1 cellular context compared by ENCODE assay signal in the genomic region with DNA sequence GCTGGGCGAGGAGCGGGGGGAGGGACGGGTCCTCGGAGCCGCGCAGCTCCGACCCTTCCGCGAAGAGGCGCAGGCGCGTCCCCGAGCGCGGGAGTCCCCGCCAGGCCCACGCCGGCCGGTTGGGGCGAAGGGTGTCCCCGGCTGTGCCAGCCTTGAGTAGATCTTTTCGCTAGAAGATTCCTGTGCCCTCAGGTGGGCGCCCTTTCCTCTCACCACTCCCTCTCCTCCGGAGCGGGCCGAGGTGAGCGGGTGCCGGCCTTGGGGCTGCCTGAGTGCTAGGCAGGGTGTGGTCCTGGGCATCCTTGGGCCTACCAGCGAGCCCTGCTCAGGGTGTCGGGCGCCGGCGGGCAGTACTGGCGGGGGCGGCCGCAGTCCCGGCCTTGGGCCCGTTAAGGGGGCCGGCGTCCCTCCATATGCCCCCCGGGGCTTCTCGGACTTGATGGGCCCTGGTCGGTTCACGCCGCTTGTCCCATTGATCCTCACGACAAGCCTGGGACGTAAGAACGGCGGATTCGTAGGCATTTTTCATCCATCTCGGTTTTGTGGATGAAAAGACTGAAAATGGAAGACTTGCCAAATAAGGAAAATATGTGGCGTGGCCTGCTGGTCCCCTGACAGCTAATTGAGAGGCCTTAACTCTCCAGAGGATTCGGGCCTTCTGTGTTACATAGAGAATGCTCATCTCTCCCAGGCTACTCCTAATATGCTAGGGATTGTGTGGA.
TF ChIP-seq lines count a peak whose summit lies in the region.

No MANE protein-coding gene starts in this region.

TF ChIP-seq in HepG2, 621 proteins besides CTCF, POLR2A, EP300 and RAD21 (continued from another document and continues in another):
- TF ChIP-seq, protein P1, sequence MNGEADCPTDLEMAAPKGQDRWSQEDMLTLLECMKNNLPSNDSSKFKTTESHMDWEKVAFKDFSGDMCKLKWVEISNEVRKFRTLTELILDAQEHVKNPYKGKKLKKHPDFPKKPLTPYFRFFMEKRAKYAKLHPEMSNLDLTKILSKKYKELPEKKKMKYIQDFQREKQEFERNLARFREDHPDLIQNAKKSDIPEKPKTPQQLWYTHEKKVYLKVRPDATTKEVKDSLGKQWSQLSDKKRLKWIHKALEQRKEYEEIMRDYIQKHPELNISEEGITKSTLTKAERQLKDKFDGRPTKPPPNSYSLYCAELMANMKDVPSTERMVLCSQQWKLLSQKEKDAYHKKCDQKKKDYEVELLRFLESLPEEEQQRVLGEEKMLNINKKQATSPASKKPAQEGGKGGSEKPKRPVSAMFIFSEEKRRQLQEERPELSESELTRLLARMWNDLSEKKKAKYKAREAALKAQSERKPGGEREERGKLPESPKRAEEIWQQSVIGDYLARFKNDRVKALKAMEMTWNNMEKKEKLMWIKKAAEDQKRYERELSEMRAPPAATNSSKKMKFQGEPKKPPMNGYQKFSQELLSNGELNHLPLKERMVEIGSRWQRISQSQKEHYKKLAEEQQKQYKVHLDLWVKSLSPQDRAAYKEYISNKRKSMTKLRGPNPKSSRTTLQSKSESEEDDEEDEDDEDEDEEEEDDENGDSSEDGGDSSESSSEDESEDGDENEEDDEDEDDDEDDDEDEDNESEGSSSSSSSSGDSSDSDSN (CRISPR knock-in tag; IDR thresholded peaks at IDR 0.05): peak; percentile 67
- TF ChIP-seq MXI1 (IDR thresholded peaks at IDR 0.05; ENCODE audit: borderline replicate concordance, low read depth, low read length) (no peak), MLLT10 (CRISPR knock-in tag; IDR thresholded peaks at IDR 0.05) (no peak), NRL (CRISPR knock-in tag; IDR thresholded peaks at IDR 0.05; ENCODE audit: borderline replicate concordance) (no peak), RNF2 (conservative IDR thresholded peaks at IDR 0.05; ENCODE audit: low read depth) (0 out of 2 replicates have a peak, but pooled peaks have one; percentile 1), ZNF121 (CRISPR knock-in tag; IDR thresholded peaks at IDR 0.05) (peak; percentile 23; the same call in 1 of the 2 replicates), ISL2 (CRISPR knock-in tag; IDR thresholded peaks at IDR 0.05) (peak; percentile 42; the same call in 1 of the 2 replicates), HOXA7 (CRISPR knock-in tag; IDR thresholded peaks at IDR 0.05) (no peak), SCMH1 (CRISPR knock-in tag; IDR thresholded peaks at IDR 0.05; ENCODE audit: borderline replicate concordance) (no peak), HOXA3 (CRISPR knock-in tag; IDR thresholded peaks at IDR 0.05) (no peak; the same call in 1 of the 2 replicates), ZNF3 (CRISPR knock-in tag; IDR thresholded peaks at IDR 0.05) (no peak), ZNF75D (CRISPR knock-in tag; IDR thresholded peaks at IDR 0.05; ENCODE audit: borderline replicate concordance) (no peak), FLYWCH1 (CRISPR knock-in tag; IDR thresholded peaks at IDR 0.05) (no peak), ZBTB20 (CRISPR knock-in tag; IDR thresholded peaks at IDR 0.05; ENCODE audit: borderline replicate concordance, low read depth) (no peak), ZNF567 (CRISPR knock-in tag; IDR thresholded peaks at IDR 0.05; ENCODE audit: borderline replicate concordance) (no peak), DPF2 (CRISPR knock-in tag; IDR thresholded peaks at IDR 0.05; ENCODE audit: borderline replicate concordance, low read depth) (no peak), ZSCAN21 (CRISPR knock-in tag; IDR thresholded peaks at IDR 0.05; ENCODE audit: borderline replicate concordance) (no peak), PAF1 (CRISPR knock-in tag; IDR thresholded peaks at IDR 0.05) (no peak), CHD4 (IDR thresholded peaks at IDR 0.05; ENCODE audit: borderline replicate concordance, low read length) (no peak), MAFF (IDR thresholded peaks at IDR 0.05; ENCODE audit: low read depth, low read length) (no peak), GATAD1 (CRISPR knock-in tag; IDR thresholded peaks at IDR 0.05) (0 out of 2 replicates have a peak, but pooled peaks have one; percentile 20)
- TF ChIP-seq, protein P2, sequence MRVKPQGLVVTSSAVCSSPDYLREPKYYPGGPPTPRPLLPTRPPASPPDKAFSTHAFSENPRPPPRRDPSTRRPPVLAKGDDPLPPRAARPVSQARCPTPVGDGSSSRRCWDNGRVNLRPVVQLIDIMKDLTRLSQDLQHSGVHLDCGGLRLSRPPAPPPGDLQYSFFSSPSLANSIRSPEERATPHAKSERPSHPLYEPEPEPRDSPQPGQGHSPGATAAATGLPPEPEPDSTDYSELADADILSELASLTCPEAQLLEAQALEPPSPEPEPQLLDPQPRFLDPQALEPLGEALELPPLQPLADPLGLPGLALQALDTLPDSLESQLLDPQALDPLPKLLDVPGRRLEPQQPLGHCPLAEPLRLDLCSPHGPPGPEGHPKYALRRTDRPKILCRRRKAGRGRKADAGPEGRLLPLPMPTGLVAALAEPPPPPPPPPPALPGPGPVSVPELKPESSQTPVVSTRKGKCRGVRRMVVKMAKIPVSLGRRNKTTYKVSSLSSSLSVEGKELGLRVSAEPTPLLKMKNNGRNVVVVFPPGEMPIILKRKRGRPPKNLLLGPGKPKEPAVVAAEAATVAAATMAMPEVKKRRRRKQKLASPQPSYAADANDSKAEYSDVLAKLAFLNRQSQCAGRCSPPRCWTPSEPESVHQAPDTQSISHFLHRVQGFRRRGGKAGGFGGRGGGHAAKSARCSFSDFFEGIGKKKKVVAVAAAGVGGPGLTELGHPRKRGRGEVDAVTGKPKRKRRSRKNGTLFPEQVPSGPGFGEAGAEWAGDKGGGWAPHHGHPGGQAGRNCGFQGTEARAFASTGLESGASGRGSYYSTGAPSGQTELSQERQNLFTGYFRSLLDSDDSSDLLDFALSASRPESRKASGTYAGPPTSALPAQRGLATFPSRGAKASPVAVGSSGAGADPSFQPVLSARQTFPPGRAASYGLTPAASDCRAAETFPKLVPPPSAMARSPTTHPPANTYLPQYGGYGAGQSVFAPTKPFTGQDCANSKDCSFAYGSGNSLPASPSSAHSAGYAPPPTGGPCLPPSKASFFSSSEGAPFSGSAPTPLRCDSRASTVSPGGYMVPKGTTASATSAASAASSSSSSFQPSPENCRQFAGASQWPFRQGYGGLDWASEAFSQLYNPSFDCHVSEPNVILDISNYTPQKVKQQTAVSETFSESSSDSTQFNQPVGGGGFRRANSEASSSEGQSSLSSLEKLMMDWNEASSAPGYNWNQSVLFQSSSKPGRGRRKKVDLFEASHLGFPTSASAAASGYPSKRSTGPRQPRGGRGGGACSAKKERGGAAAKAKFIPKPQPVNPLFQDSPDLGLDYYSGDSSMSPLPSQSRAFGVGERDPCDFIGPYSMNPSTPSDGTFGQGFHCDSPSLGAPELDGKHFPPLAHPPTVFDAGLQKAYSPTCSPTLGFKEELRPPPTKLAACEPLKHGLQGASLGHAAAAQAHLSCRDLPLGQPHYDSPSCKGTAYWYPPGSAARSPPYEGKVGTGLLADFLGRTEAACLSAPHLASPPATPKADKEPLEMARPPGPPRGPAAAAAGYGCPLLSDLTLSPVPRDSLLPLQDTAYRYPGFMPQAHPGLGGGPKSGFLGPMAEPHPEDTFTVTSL (CRISPR knock-in tag; IDR thresholded peaks at IDR 0.05; ENCODE audit: borderline replicate concordance): peak; percentile 58; the same call in 1 of the 2 replicates
- TF ChIP-seq, protein P3, sequence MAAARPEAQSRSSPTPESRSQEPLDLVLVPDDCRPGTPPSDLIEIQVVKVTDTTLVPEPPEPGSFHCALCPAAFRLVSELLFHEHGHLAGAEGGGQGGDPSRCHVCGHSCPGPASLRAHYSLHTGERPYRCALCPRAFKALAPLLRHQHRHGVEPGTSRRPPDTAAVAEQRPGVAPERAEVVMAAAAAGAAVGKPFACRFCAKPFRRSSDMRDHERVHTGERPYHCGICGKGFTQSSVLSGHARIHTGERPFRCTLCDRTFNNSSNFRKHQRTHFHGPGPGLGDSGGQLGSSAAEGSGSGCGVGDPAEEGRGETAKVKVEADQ (CRISPR knock-in tag; IDR thresholded peaks at IDR 0.05; ENCODE audit: borderline replicate concordance): no peak
- TF ChIP-seq, protein P4, sequence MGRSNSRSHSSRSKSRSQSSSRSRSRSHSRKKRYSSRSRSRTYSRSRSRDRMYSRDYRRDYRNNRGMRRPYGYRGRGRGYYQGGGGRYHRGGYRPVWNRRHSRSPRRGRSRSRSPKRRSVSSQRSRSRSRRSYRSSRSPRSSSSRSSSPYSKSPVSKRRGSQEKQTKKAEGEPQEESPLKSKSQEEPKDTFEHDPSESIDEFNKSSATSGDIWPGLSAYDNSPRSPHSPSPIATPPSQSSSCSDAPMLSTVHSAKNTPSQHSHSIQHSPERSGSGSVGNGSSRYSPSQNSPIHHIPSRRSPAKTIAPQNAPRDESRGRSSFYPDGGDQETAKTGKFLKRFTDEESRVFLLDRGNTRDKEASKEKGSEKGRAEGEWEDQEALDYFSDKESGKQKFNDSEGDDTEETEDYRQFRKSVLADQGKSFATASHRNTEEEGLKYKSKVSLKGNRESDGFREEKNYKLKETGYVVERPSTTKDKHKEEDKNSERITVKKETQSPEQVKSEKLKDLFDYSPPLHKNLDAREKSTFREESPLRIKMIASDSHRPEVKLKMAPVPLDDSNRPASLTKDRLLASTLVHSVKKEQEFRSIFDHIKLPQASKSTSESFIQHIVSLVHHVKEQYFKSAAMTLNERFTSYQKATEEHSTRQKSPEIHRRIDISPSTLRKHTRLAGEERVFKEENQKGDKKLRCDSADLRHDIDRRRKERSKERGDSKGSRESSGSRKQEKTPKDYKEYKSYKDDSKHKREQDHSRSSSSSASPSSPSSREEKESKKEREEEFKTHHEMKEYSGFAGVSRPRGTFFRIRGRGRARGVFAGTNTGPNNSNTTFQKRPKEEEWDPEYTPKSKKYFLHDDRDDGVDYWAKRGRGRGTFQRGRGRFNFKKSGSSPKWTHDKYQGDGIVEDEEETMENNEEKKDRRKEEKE (IDR thresholded peaks at IDR 0.05): no peak
- TF ChIP-seq, protein P5, sequence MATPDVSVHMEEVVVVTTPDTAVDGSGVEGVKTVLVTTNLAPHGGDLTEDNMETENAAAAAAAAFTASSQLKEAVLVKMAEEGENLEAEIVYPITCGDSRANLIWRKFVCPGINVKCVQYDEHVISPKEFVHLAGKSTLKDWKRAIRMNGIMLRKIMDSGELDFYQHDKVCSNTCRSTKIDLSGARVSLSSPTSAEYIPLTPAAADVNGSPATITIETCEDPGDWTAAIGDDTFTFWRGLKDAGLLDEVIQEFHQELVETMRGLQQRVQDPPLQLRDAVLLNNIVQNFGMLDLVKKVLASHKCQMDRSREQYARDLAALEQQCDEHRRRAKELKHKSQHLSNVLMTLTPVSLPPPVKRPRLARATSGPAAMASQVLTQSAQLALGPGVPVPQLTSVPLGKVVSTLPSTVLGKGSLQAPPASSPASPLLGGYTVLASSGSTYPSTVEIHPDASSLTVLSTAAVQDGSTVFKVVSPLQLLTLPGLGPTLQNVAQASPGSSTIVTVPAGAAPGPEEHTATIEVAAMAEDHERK (CRISPR knock-in tag; IDR thresholded peaks at IDR 0.05; ENCODE audit: low read depth): no peak
- TF ChIP-seq, protein P6, sequence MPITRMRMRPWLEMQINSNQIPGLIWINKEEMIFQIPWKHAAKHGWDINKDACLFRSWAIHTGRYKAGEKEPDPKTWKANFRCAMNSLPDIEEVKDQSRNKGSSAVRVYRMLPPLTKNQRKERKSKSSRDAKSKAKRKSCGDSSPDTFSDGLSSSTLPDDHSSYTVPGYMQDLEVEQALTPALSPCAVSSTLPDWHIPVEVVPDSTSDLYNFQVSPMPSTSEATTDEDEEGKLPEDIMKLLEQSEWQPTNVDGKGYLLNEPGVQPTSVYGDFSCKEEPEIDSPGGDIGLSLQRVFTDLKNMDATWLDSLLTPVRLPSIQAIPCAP (CRISPR knock-in tag; IDR thresholded peaks at IDR 0.05; ENCODE audit: low read depth): no peak
- TF ChIP-seq, protein P7, sequence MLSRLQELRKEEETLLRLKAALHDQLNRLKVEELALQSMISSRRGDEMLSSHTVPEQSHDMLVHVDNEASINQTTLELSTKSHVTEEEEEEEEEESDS (CRISPR knock-in tag; IDR thresholded peaks at IDR 0.05; ENCODE audit: borderline replicate concordance): no peak
- TF ChIP-seq, protein P8, sequence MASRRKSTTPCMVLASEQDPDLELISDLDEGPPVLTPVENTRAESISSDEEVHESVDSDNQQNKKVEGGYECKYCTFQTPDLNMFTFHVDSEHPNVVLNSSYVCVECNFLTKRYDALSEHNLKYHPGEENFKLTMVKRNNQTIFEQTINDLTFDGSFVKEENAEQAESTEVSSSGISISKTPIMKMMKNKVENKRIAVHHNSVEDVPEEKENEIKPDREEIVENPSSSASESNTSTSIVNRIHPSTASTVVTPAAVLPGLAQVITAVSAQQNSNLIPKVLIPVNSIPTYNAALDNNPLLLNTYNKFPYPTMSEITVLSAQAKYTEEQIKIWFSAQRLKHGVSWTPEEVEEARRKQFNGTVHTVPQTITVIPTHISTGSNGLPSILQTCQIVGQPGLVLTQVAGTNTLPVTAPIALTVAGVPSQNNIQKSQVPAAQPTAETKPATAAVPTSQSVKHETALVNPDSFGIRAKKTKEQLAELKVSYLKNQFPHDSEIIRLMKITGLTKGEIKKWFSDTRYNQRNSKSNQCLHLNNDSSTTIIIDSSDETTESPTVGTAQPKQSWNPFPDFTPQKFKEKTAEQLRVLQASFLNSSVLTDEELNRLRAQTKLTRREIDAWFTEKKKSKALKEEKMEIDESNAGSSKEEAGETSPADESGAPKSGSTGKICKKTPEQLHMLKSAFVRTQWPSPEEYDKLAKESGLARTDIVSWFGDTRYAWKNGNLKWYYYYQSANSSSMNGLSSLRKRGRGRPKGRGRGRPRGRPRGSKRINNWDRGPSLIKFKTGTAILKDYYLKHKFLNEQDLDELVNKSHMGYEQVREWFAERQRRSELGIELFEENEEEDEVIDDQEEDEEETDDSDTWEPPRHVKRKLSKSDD (CRISPR knock-in tag; IDR thresholded peaks at IDR 0.05; ENCODE audit: low read depth): no peak
- TF ChIP-seq, protein P9, sequence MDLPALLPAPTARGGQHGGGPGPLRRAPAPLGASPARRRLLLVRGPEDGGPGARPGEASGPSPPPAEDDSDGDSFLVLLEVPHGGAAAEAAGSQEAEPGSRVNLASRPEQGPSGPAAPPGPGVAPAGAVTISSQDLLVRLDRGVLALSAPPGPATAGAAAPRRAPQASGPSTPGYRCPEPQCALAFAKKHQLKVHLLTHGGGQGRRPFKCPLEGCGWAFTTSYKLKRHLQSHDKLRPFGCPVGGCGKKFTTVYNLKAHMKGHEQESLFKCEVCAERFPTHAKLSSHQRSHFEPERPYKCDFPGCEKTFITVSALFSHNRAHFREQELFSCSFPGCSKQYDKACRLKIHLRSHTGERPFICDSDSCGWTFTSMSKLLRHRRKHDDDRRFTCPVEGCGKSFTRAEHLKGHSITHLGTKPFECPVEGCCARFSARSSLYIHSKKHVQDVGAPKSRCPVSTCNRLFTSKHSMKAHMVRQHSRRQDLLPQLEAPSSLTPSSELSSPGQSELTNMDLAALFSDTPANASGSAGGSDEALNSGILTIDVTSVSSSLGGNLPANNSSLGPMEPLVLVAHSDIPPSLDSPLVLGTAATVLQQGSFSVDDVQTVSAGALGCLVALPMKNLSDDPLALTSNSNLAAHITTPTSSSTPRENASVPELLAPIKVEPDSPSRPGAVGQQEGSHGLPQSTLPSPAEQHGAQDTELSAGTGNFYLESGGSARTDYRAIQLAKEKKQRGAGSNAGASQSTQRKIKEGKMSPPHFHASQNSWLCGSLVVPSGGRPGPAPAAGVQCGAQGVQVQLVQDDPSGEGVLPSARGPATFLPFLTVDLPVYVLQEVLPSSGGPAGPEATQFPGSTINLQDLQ (CRISPR knock-in tag; IDR thresholded peaks at IDR 0.05): no peak
